Comparison of ENCODE assay signal across 1 cellular context in the genomic region with DNA sequence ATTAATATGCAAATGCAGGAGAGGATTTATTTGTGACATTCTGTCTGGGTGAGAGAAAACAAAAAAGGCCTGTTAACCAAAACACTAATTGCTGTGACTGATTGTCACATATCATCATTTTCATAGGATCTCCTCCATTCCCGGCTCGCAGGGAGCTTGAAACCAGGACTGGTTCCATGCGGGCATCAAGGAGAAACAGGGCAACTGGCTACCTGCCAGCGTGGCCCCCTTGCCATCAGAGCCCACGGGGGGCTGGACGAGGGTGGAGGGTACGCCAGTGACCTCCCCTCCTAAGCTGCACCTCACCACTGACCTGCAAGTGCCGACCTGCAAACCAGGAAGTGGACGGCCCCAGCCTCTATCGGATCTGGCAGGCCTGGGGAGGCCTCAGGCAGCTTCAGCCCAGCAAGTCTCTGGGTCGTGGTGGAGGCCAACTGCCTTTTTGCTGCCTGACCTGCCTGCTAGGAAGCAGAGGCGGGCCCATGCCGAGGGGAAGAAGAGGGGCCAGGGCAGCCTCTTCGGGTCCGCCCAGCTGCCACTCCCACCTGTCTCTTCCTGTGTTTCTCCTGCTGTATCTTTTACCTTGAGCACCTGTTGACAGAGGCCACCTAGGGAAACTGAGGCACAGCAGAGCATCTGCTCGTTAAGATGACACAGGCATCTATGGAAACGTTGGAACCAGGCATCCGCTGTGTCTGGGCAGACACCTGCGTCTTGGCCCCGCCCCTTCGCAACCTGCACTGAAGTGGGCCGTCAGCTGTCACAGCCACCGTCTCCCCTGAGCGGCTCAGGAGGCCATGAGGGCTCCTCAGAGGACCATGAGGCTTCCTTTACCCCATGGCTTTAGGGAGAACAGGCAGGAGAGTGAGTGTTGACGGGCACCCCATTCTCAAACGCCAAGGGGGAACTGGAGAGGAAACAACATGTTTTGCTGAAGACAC.
TF ChIP-seq lines count a peak whose summit lies in the region.

No MANE protein-coding gene starts in this region.

TF ChIP-seq in H1, 55 proteins besides CTCF, POLR2A, EP300 and RAD21:
- TF ChIP-seq ZNF274 (IDR thresholded peaks at IDR 0.05; ENCODE audit: borderline replicate concordance, extremely low read depth, low read length) (no peak), RBBP5 (IDR thresholded peaks at IDR 0.05; ENCODE audit: borderline replicate concordance, low read depth, low read length) (no peak), TAF1 (IDR thresholded peaks at IDR 0.05; ENCODE audit: low read depth, low read length) (no peak), KDM1A (IDR thresholded peaks at IDR 0.05; ENCODE audit: borderline replicate concordance, low read length) (no peak), KDM4A (IDR thresholded peaks at IDR 0.05; ENCODE audit: low read depth, low read length, severe bottlenecking) (no peak), MAFK (IDR thresholded peaks at IDR 0.05; ENCODE audit: low read depth, low read length) (no peak), TCF12 (IDR thresholded peaks at IDR 0.05; ENCODE audit: low read depth, low read length) (no peak), JUN (IDR thresholded peaks at IDR 0.05; ENCODE audit: low read depth, low read length) (no peak), RXRA (IDR thresholded peaks at IDR 0.05; ENCODE audit: insufficient read depth, low read depth, low read length) (no peak), EGR1 (IDR thresholded peaks at IDR 0.05; ENCODE audit: borderline replicate concordance, low read depth, low read length) (no peak), HDAC2 (IDR thresholded peaks at IDR 0.05; ENCODE audit: borderline replicate concordance in 1 of 2, low read depth in 2 of 2, low read length in 2 of 2) (no peak), POLR2AphosphoS5 (IDR thresholded peaks at IDR 0.05; ENCODE audit: low read depth, low read length) (no peak), TAF7 (optimal IDR thresholded peaks at IDR 0.05; ENCODE audit: borderline replicate concordance, low read depth, low read length) (no peak), FOSL1 (IDR thresholded peaks at IDR 0.05; ENCODE audit: insufficient read depth, low read depth, low read length) (no peak), RFX5 (IDR thresholded peaks at IDR 0.05; ENCODE audit: borderline replicate concordance, low read depth, low read length) (no peak), NANOG (IDR thresholded peaks at IDR 0.05; ENCODE audit: insufficient read depth, low read depth, low read length, poor library complexity, severe bottlenecking) (no peak), SP2 (IDR thresholded peaks at IDR 0.05; ENCODE audit: low read length) (no peak)
- TF ChIP-seq, protein P1, sequence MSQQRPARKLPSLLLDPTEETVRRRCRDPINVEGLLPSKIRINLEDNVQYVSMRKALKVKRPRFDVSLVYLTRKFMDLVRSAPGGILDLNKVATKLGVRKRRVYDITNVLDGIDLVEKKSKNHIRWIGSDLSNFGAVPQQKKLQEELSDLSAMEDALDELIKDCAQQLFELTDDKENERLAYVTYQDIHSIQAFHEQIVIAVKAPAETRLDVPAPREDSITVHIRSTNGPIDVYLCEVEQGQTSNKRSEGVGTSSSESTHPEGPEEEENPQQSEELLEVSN (IDR thresholded peaks at IDR 0.05) = no peak
- TF ChIP-seq, protein P2, sequence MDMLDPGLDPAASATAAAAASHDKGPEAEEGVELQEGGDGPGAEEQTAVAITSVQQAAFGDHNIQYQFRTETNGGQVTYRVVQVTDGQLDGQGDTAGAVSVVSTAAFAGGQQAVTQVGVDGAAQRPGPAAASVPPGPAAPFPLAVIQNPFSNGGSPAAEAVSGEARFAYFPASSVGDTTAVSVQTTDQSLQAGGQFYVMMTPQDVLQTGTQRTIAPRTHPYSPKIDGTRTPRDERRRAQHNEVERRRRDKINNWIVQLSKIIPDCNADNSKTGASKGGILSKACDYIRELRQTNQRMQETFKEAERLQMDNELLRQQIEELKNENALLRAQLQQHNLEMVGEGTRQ (IDR thresholded peaks at IDR 0.05; ENCODE audit: low read length) = no peak
- TF ChIP-seq, protein P3, sequence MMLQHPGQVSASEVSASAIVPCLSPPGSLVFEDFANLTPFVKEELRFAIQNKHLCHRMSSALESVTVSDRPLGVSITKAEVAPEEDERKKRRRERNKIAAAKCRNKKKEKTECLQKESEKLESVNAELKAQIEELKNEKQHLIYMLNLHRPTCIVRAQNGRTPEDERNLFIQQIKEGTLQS (IDR thresholded peaks at IDR 0.05; ENCODE audit: insufficient read depth, low read depth, low read length) = no peak
